8 cellular contexts compared by ENCODE assay signal in the genomic region with DNA sequence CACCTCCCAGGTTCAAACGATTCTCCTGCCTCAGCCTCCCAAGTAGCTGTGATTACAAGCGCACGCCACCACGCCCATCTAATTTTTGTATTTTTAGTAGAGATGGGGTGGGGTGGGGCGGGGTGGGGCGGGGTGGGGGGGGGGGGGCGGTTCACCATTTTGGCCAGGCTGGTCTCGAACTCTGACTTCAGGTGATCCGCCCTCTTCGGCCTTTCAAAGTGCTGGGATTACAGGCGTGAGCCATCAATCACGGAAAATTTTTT.
A peak's percentile ranks its signal among the peaks of the same experiment; 100 is the strongest.
DNase-seq lines count a peak whose midpoint lies in the region; ATAC-seq and TF ChIP-seq lines count a peak whose summit lies in the region.

No MANE protein-coding gene starts in this region.

- no peaks in the 10 kb centered on the region for H3K27me3 ChIP-seq in HL-60 (ENCODE audit: insufficient read depth, poor library complexity, severe bottlenecking)
- H3K27me3 ChIP-seq in adipocyte (replicated peaks; ENCODE audit: control insufficient read depth, insufficient read depth, low read length): no peaks in the 10 kb centered on the region
- H3K27me3 ChIP-seq in iPS-20b (ENCODE audit: insufficient read depth, low read length): no peaks in the 10 kb centered on the region
- no peaks in the 10 kb centered on the region for H3K27me3 ChIP-seq in subcutaneous abdominal adipose tissue (ENCODE audit: control insufficient read depth in 5 of 5, insufficient read depth in 4 of 5, low read length in 5 of 5)

- H3K9ac ChIP-seq in adipocyte (ENCODE audit: low read length) (no peak overlapping the region), iPS-20b (ENCODE audit: low read depth, low read length) (no peak overlapping the region), subcutaneous abdominal adipose tissue (ENCODE audit: low read length in 5 of 5) (peak overlapping the region in 2 of 5 donors; percentile 30 to 87)

- no peak for TF ChIP-seq CTCF in HL-60 (IDR thresholded peaks at IDR 0.05; ENCODE audit: insufficient read depth, low read length)

- DNase-seq in HL-60 (ENCODE audit: low read depth in 1 of 2, low spot score in 1 of 2) (no peak), adipocyte (ENCODE audit: low read depth) (no peak), SHP77 (lab: John Stamatoyannopoulos, UW) (no peak), DMS153 (lab: John Stamatoyannopoulos, UW) (no peak), DMS79 treated with DMSO at 0.1 percent for 48 hours (lab: John Stamatoyannopoulos, UW) (no peak)

- H3K36me3 ChIP-seq in adipocyte (ENCODE audit: control insufficient read depth, insufficient read depth, low read length, severe bottlenecking) (peaks cover 22% of the 10 kb centered on the region), iPS-20b (ENCODE audit: insufficient read depth, low read depth, low read length) (peaks cover 21% of the 10 kb centered on the region), subcutaneous abdominal adipose tissue (ENCODE audit: control insufficient read depth in 5 of 5, insufficient read depth in 5 of 5, low read length in 5 of 5) (peaks cover 0 to 21% (median 20%) of the 10 kb centered on the region in 5 donors)

- H3K9me3 ChIP-seq in adipocyte (ENCODE audit: control insufficient read depth, low read length) (no peaks in the 10 kb centered on the region), iPS-20b (ENCODE audit: insufficient read depth, low read depth, low read length) (no peaks in the 10 kb centered on the region), subcutaneous abdominal adipose tissue (ENCODE audit: control insufficient read depth in 5 of 5, low read length in 5 of 5) (no peaks in the 10 kb centered on the region)

- H3K27ac ChIP-seq in HL-60 (replicated peaks) (peak overlapping the region; percentile 51), iPS-20b (ENCODE audit: low read length) (no peak overlapping the region), subcutaneous abdominal adipose tissue (ENCODE audit: low read depth, low read length) (peak overlapping the region; percentile 84)

- no peak for ATAC-seq in HG03045 (IDR thresholded peaks at IDR 0.05; ENCODE audit: unreplicated experiment)

- H3K4me1 ChIP-seq in adipocyte (ENCODE audit: control insufficient read depth, insufficient read depth, low read length): peaks cover 15% of the 10 kb centered on the region
- H3K4me1 ChIP-seq in iPS-20b (ENCODE audit: insufficient read depth, low read length): peaks cover 6% of the 10 kb centered on the region; the same call in 1 of the 2 replicates
- H3K4me1 ChIP-seq in subcutaneous abdominal adipose tissue (ENCODE audit: control insufficient read depth in 5 of 5, insufficient read depth in 5 of 5, low read length in 5 of 5): peaks cover 8 to 30% (median 23%) of the 10 kb centered on the region in 5 donors

- H3K4me3 ChIP-seq in HL-60 (replicated peaks; ENCODE audit: insufficient read depth, low read length) (peak overlapping the region; percentile 53), adipocyte (ENCODE audit: low read length) (peak overlapping the region; percentile 97), iPS-20b (ENCODE audit: low read length) (peak overlapping the region; percentile 95), subcutaneous abdominal adipose tissue (ENCODE audit: low read depth in 1 of 5, low read length in 5 of 5) (peak overlapping the region; percentile 79 to 98 (median 95))
